8 cellular contexts compared by ENCODE assay signal in the genomic region with DNA sequence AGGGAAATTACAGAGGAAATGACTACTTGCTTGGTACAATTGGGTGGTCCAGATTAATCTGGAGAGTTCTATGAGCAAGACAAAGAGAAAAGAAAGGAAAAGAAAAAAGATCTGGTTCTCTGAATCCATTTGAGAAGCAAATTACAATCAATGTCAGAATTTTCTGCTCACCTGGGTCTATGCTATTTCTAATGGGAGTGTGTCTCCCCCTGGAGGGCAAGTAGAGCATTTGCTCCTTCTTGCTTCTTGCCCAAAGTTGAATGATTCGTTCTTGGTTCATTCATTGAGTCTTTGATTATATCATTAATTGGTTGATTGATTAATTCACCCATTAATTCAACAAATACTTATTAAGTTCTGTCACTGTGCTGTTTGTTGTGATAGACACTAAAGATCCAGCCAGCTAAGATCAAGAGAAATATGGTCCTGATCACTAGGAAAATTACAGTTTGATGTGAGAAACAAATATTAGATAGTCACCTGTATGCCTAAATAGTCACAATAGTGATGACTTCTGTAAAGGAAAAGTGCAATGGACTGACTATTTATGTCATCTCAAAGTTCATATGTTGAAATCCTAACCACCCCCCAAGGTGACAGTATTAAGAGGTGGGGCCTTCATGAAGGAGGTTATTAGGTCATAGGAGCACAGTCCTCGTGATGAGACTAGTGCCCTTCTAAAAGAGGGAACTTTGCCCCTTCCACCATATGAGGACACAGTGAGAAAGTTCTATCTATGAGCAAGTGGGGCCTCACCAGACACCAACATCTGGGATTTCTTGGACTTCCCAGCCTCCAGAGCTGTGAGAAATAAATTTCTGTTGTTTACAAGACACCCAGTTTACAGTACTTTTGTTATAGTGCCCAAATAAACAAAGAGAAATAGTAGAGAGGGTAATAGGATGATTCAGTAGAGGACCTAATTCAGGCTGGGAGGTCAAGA. TPM values are rescaled to one million over a fixed set of nuclear protein-coding genes. Genes with fewer than 3 reads are reported as not detected.
DNase-seq lines count a peak whose midpoint lies in the region; ATAC-seq, FAIRE-seq and TF ChIP-seq lines count a peak whose summit lies in the region.

No MANE protein-coding gene starts in this region.

- no peak overlapping the region for H3K4me3 Mint-ChIP-seq in T-helper 1 cell treated with Interleukin-12 subunit alpha and Interleukin-12 subunit beta and Interleukin-4 antibody, amounts not matched to agents 30 μg/mL and 1 μg/mL, for 36 hours

- peak; percentile 75 for FAIRE-seq in colon (lab: Jason Lieb, UNC)

- H3K27me3 Mint-ChIP-seq in T-helper 1 cell treated with Interleukin-12 subunit alpha and Interleukin-12 subunit beta and Interleukin-4 antibody, amounts not matched to agents 30 μg/mL and 1 μg/mL, for 36 hours (ENCODE audit: low read depth) = peaks cover 35% of the 10 kb centered on the region

- intact Hi-C loops in lower leg skin (cut with DNase I; ENCODE audit: low total_unique reads) = no loop called here

- CTCF ChIA-PET in AG04450 (lab: Charles Lee) = interaction anchor here (0.6 to 4.1 kb wide), 21 partner anchors 9 to 453 kb away, joined by 3 to 24 read pairs (median 4); no protein-coding TSS in a partner anchor

- H3K4me1 Mint-ChIP-seq in T-helper 1 cell treated with Interleukin-12 subunit alpha and Interleukin-12 subunit beta and Interleukin-4 antibody, amounts not matched to agents 30 μg/mL and 1 μg/mL, for 36 hours (ENCODE audit: low read depth) = peaks cover 2% of the 10 kb centered on the region

- H3K9me3 Mint-ChIP-seq in T-helper 1 cell treated with Interleukin-12 subunit alpha and Interleukin-12 subunit beta and Interleukin-4 antibody, amounts not matched to agents 30 μg/mL and 1 μg/mL, for 36 hours = no peaks in the 10 kb centered on the region

- H3K36me3 ChIP-seq in upper lobe of left lung = no peaks in the 10 kb centered on the region

- TF ChIP-seq CTCF in AG04450 (IDR thresholded peaks at IDR 0.05; ENCODE audit: low read depth, low read length) = peak; percentile 98
- peak; percentile 85 for TF ChIP-seq CTCF in GM10266 (IDR thresholded peaks at IDR 0.05; ENCODE audit: control insufficient read depth, insufficient read depth, low read depth, missing control alignments)
- peak in 2 of 3 donors; percentile 44 to 47 for TF ChIP-seq CTCF in lower leg skin (IDR thresholded peaks at IDR 0.05)
- peak; percentile 68 to 95 (median 84) for TF ChIP-seq CTCF in upper lobe of left lung (IDR thresholded peaks at IDR 0.05)

- TF ChIP-seq EP300 in upper lobe of left lung (IDR thresholded peaks at IDR 0.05) = no peak

- no peak for TF ChIP-seq POLR2A in lower leg skin (IDR thresholded peaks at IDR 0.05)
- no peak for TF ChIP-seq POLR2A in upper lobe of left lung (IDR thresholded peaks at IDR 0.05)

- WGBS in lower leg skin, 2 donors = 16 to 22% methylated on average over 2 of the region's 2 CpGs
- 16 to 23% methylated on average over 2 of the region's 2 CpGs for WGBS in upper lobe of left lung, 2 donors

- H3K27ac ChIP-seq in AG04450 (ENCODE audit: low read depth, low read length) = no peak overlapping the region
- no peak overlapping the region for H3K27ac ChIP-seq in upper lobe of left lung

- peak overlapping the region; percentile 12 for H3K27ac Mint-ChIP-seq in T-helper 1 cell treated with Interleukin-12 subunit alpha and Interleukin-12 subunit beta and Interleukin-4 antibody, amounts not matched to agents 30 μg/mL and 1 μg/mL, for 36 hours

- POLR2A ChIA-PET in AG04450 (lab: Yijun Ruan, JAX) = no interaction called here

- DNase-seq in AG04450 (ENCODE audit: low read depth, low spot score) (peak; percentile 30), GM10266 (ENCODE audit: extremely low spot score) (peak; percentile 65), NCI-H1092 (lab: John Stamatoyannopoulos, UW) (peak; percentile 62), lower leg skin (ENCODE audit: low spot score in 2 of 2) (no peak), upper lobe of left lung (no peak)

- H3K27me3 ChIP-seq in AG04450 (ENCODE audit: control insufficient read depth, insufficient read depth, low read length) = no peaks in the 10 kb centered on the region
- H3K27me3 ChIP-seq in upper lobe of left lung = no peaks in the 10 kb centered on the region

- no peaks in the 10 kb centered on the region for H3K4me1 ChIP-seq in upper lobe of left lung

- H3K9me3 ChIP-seq in AG04450 (ENCODE audit: control insufficient read depth, insufficient read depth, low read length) (no peaks in the 10 kb centered on the region), upper lobe of left lung (no peaks in the 10 kb centered on the region)

- ATAC-seq in upper lobe of left lung (ENCODE audit: low FRiP score in 2 of 2) (peak in 1 of 2 donors; percentile 74), HG02970 (IDR thresholded peaks at IDR 0.05; ENCODE audit: low FRiP score, unreplicated experiment) (no peak)

- no peak overlapping the region for H3K4me3 ChIP-seq in AG04450 (ENCODE audit: low read depth, low read length)
- H3K4me3 ChIP-seq in lower leg skin (ENCODE audit: low read depth, poor library complexity, severe bottlenecking) = no peak overlapping the region
- H3K4me3 ChIP-seq in upper lobe of left lung = no peak overlapping the region

- no peaks in the 10 kb centered on the region for H3K36me3 Mint-ChIP-seq in T-helper 1 cell treated with Interleukin-12 subunit alpha and Interleukin-12 subunit beta and Interleukin-4 antibody, amounts not matched to agents 30 μg/mL and 1 μg/mL, for 36 hours (ENCODE audit: low read depth)

RNA-seq across cellular contexts. Expression of gene ASB8, which starts 8.0 kb away (rescaled TPM):
- polyA plus RNA-seq in AG04450 (2011; rRNA removed) = 30.1 and 34.2 TPM in 2 replicates
- 28.0 and 35.0 TPM in 2 replicates for polyA minus RNA-seq in AG04450 (2011; rRNA and poly(A)+ RNA removed)
- 10 to 100 TPM; 26.5 to 31.0 (median 27.9) TPM for total RNA-seq in lower leg skin
- 10 to 100 TPM; 17.8 to 36.5 (median 30.6) TPM for total RNA-seq in upper lobe of left lung

RNA-seq across cellular contexts. Expression of gene CCDC184, which starts 18.1 kb away (rescaled TPM):
- 0.24 and 0.32 TPM in 2 replicates for polyA plus RNA-seq in AG04450 (2011; rRNA removed)
- 0.28 and 0.35 TPM in 2 replicates for polyA minus RNA-seq in AG04450 (2011; rRNA and poly(A)+ RNA removed)
- total RNA-seq in lower leg skin (under 1 TPM in 3 of 4 donors, not detected in 1; 0.13 to 0.36 (median 0.22) TPM), upper lobe of left lung (1 to 10 TPM in 2 of 6 donors, under 1 TPM in 4; 0.17 to 1.3 (median 0.93) TPM)

RNA-seq across cellular contexts. Expression of gene OR10AD1, which starts 37.7 kb away (rescaled TPM):
- not detected in 2 replicates for polyA plus RNA-seq in AG04450 (2011; rRNA removed)
- polyA minus RNA-seq in AG04450 (2011; rRNA and poly(A)+ RNA removed) = not detected in 2 replicates
- total RNA-seq in lower leg skin (not detected), upper lobe of left lung (not detected)

RNA-seq across cellular contexts. Expression of gene PFKM, which starts 46.2 kb away (rescaled TPM):
- 58.4 and 62.1 TPM in 2 replicates for polyA plus RNA-seq in AG04450 (2011; rRNA removed)
- 59.3 and 71.8 TPM in 2 replicates for polyA minus RNA-seq in AG04450 (2011; rRNA and poly(A)+ RNA removed)
- total RNA-seq in lower leg skin (10 to 100 TPM; 15.1 to 28.1 (median 26.0) TPM), upper lobe of left lung (10 to 100 TPM; 21.4 to 52.4 (median 36.3) TPM)

RNA-seq across cellular contexts. Expression of gene SENP1, which starts 59.5 kb away (rescaled TPM):
- polyA plus RNA-seq in AG04450 (2011; rRNA removed) = 23.4 and 26.4 TPM in 2 replicates
- polyA minus RNA-seq in AG04450 (2011; rRNA and poly(A)+ RNA removed) = 23.2 and 31.6 TPM in 2 replicates
- 10 to 100 TPM; 14.3 to 19.4 (median 17.3) TPM for total RNA-seq in lower leg skin
- 10 to 100 TPM in 4 of 6 donors, 1 to 10 TPM in 2; 6.3 to 27.3 (median 13.5) TPM for total RNA-seq in upper lobe of left lung

Comparison
In these comparisons a context has a peak if more than half of its experiments do, and no peak if none do; other contexts are left out.
1. DNase-seq: peak in AG04450 (single experiment), GM10266 (single experiment) and NCI-H1092 (single experiment); none in lower leg skin (0 of 2) and upper lobe of left lung (0 of 2).
2. CTCF ChIP-seq: peak in every context shown above with its lines; median percentile 98 in AG04450; 85 in GM10266; 84 in upper lobe of left lung; 46 in lower leg skin.